Comparison of ENCODE assay signal across 8 cellular contexts in the genomic region with DNA sequence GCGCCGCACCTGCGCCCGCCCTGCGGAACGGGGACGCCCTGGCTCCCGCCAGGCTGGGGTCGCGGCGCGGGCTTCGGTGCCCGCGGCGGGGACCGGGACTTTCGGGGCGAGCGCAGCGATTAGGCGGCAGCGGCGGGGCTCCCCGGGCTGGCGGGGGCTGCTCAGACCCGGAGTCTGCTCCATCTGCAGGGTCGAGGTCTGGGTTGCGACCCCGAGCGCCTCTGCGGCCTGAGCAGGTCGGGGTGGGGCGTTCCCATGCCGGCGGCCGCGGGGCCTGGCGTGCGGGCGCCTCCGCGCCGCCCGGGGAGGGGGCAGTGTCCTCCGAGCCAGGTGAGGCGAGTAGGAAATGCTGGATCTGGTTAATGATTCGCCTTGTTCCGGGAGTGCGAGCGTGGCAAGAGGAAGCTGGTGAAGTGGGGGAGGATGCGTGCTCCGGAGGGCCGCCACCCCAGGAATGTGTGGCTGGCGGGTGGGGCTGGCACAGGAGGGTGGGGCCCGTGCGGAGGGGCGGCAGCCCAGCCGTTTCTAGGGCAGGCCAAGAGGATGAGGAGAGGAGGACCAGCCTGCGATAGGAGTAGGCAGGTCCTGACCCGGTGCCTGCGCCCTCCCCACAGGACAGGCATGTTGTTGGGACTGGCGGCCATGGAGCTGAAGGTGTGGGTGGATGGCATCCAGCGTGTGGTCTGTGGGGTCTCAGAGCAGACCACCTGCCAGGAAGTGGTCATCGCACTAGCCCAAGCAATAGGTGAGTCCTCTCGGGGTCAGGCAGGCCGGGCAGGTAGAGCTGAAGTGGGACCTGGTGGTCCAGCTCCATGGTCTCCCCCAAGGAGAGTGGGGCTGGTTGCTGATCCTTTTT. TPM values are rescaled to one million over a fixed set of nuclear protein-coding genes. Genes with fewer than 3 reads are reported as not detected.
DNase-seq lines count a peak whose midpoint lies in the region; ATAC-seq and TF ChIP-seq lines count a peak whose summit lies in the region.

No MANE protein-coding gene starts in this region.

- H3K79me2 ChIP-seq in neural cell (replicated peaks; ENCODE audit: insufficient read depth, low read length): no peaks in the 10 kb centered on the region

- H3K9ac ChIP-seq in neural cell (ENCODE audit: low read length): peak overlapping the region; percentile 57

- TF ChIP-seq CTCF in epithelial cell of proximal tubule (conservative IDR thresholded peaks at IDR 0.05; ENCODE audit: low read depth, low read length) (no peak), neural cell (IDR thresholded peaks at IDR 0.05; ENCODE audit: poor library complexity, severe bottlenecking) (no peak)

- H3F3A ChIP-seq in neural cell (ENCODE audit: insufficient read depth, low read length, poor library complexity, severe bottlenecking): no peaks in the 10 kb centered on the region

- no peaks in the 10 kb centered on the region for H3K9me2 ChIP-seq in neural cell (ENCODE audit: insufficient read depth, low read length)

- no peaks in the 10 kb centered on the region for H3K27me3 ChIP-seq in SJSA1 (replicated peaks)
- peaks cover 21% of the 10 kb centered on the region for H3K27me3 ChIP-seq in neural cell (ENCODE audit: insufficient read depth, low read depth, low read length)

- H3K4me3 ChIP-seq in SJSA1 (peak overlapping the region; percentile 81), epithelial cell of proximal tubule (ENCODE audit: low read depth, low read length) (peak overlapping the region; percentile 69), neural cell (ENCODE audit: low read length) (peak overlapping the region; percentile 75)

- H3K4me2 ChIP-seq in neural cell (ENCODE audit: low read length): peak overlapping the region; percentile 62

- no peak for TF ChIP-seq RAD21 in neural cell (conservative IDR thresholded peaks at IDR 0.05)

- H2AFZ ChIP-seq in neural cell (ENCODE audit: low read depth, low read length): no peak overlapping the region

- TF ChIP-seq EP300 in neural cell (conservative IDR thresholded peaks at IDR 0.05; ENCODE audit: poor library complexity, severe bottlenecking): no peak

- H3K4me1 ChIP-seq in SJSA1 (replicated peaks): peaks cover 16% of the 10 kb centered on the region

- DNase-seq in CD1c-positive myeloid dendritic cell (ENCODE audit: extremely low spot score): peak; percentile 54
- no peak for DNase-seq in SJSA1 (ENCODE audit: low read depth in 1 of 2, low spot score in 2 of 2)
- no peak for DNase-seq in epithelial cell of proximal tubule (ENCODE audit: low read depth)
- no peak for DNase-seq in NCI-H524 (lab: John Stamatoyannopoulos, UW)
- no peak for DNase-seq in DMS 273 (lab: John Stamatoyannopoulos, UW; ENCODE audit: unreplicated experiment)

- H3K27ac ChIP-seq in SJSA1: no peak overlapping the region
- H3K27ac ChIP-seq in neural cell (ENCODE audit: low read length): no peak overlapping the region

- no peaks in the 10 kb centered on the region for H3K36me3 ChIP-seq in SJSA1
- no peaks in the 10 kb centered on the region for H3K36me3 ChIP-seq in neural cell (ENCODE audit: insufficient read depth, low read length)

- H4K20me1 ChIP-seq in neural cell (ENCODE audit: insufficient read depth): no peaks in the 10 kb centered on the region

- peak; percentile 15 for ATAC-seq in GM19324 (IDR thresholded peaks at IDR 0.05; ENCODE audit: low FRiP score, unreplicated experiment)
- peak; percentile 41 for ATAC-seq in HG03280 (IDR thresholded peaks at IDR 0.05; ENCODE audit: unreplicated experiment)

- no peaks in the 10 kb centered on the region for H3K9me3 ChIP-seq in SJSA1 (replicated peaks)
- no peaks in the 10 kb centered on the region for H3K9me3 ChIP-seq in neural cell (ENCODE audit: low read length)

TF ChIP-seq in neural cell, 6 proteins besides CTCF, POLR2A, EP300 and RAD21:
- TF ChIP-seq POLR2AphosphoS5 (IDR thresholded peaks at IDR 0.05) (no peak), MXI1 (conservative IDR thresholded peaks at IDR 0.05; ENCODE audit: poor library complexity, severe bottlenecking) (peak; percentile 26)

RNA-seq across cellular contexts. Expression of gene RASSF7, which starts 0.6 kb away (rescaled TPM):
- total RNA-seq in SJSA1 (2014; rRNA removed; shearing (Covaris generic)): 13.8 and 16.4 TPM in 2 replicates
- 106 and 154 TPM in 2 replicates for total RNA-seq in epithelial cell of proximal tubule
- polyA plus RNA-seq in neural cell: 37.1 and 51.5 TPM in 2 replicates
- 9.3 and 14.6 TPM in 2 replicates for polyA minus RNA-seq in neural cell

RNA-seq across cellular contexts. Expression of gene LMNTD2, which starts 0.8 kb away (rescaled TPM):
- total RNA-seq in SJSA1 (2014; rRNA removed; shearing (Covaris generic)): 0.18 TPM in 1 of 2 replicates, not detected in the other
- 1.5 and 2.2 TPM in 2 replicates for total RNA-seq in epithelial cell of proximal tubule
- 0.61 and 3.0 TPM in 2 replicates for polyA plus RNA-seq in neural cell
- polyA minus RNA-seq in neural cell: not detected in 2 replicates

RNA-seq across cellular contexts. Expression of gene PHRF1, which starts 14.9 kb away (rescaled TPM):
- total RNA-seq in SJSA1 (2014; rRNA removed; shearing (Covaris generic)): 15.8 and 21.7 TPM in 2 replicates
- 24.2 and 33.5 TPM in 2 replicates for total RNA-seq in epithelial cell of proximal tubule
- 8.5 and 12.1 TPM in 2 replicates for polyA plus RNA-seq in neural cell
- 38.0 and 49.2 TPM in 2 replicates for polyA minus RNA-seq in neural cell

RNA-seq across cellular contexts. Expression of gene LRRC56, which starts 24.0 kb away (rescaled TPM):
- total RNA-seq in SJSA1 (2014; rRNA removed; shearing (Covaris generic)): 0.05 TPM in 1 of 2 replicates, not detected in the other
- 0.87 and 1.6 TPM in 2 replicates for total RNA-seq in epithelial cell of proximal tubule
- polyA plus RNA-seq in neural cell: 0.76 and 1.3 TPM in 2 replicates
- 1.2 and 1.5 TPM in 2 replicates for polyA minus RNA-seq in neural cell

RNA-seq across cellular contexts. Expression of gene HRAS, which starts 26.0 kb away (rescaled TPM):
- total RNA-seq in SJSA1 (2014; rRNA removed; shearing (Covaris generic)): 47.3 and 52.3 TPM in 2 replicates
- total RNA-seq in epithelial cell of proximal tubule: 63.2 and 128 TPM in 2 replicates
- polyA plus RNA-seq in neural cell: 119 and 120 TPM in 2 replicates
- polyA minus RNA-seq in neural cell: 50.2 and 55.7 TPM in 2 replicates
